Comparison of ENCODE assay signal across 15 cellular contexts in genomic region chr10:48658889-48659269, GRCh38. TPM values are rescaled to one million over a fixed set of nuclear protein-coding genes. Genes with fewer than 3 reads are reported as not detected.
"Had no signal": no experiment of that assay in that cellular context is flagged by ENCODE, and none has a peak within 500 bp of the region (broad histone marks: within the 10 kb centered on the region; RNA-seq: fewer than 3 reads in every experiment).

No MANE protein-coding gene starts in this region.

- H3K4me2 ChIP-seq: PC-9 had no signal

- H3K4me3 Mint-ChIP-seq: activated CD4-positive, alpha-beta memory T cell treated with anti-CD3 and anti-CD28 coated beads for 36 hours; activated CD4-positive, alpha-beta T cell treated with anti-CD3 and anti-CD28 coated beads, Interleukin-2, amount 10 ng/mL, durations not matched to agents 7 days and 5 days; activated naive CD4-positive, alpha-beta T cell treated with anti-CD3 and anti-CD28 coated beads for 36 hours; activated T-cell treated with anti-CD3 and anti-CD28 coated beads, Interleukin-2, amount 50 U/mL, for 4 hours; activated T-helper 1 cell treated with anti-CD3 and anti-CD28 coated beads, Interleukin-12 subunit alpha, Interleukin-12 subunit beta, Interleukin-2, Interleukin-4 antibody, amounts not matched to agents 30 ng/mL and 10 ng/mL and 1 ng/mL, durations not matched to agents 14 hours and 24 hours and 36 hours had no signal

- DNase-seq: NCI-H526 treated with DMSO at 0.1 percent for 48 hours had no signal

- H2AFZ ChIP-seq: PC-9 had no signal

- H3K4me1 ChIP-seq: breast epithelium had no signal

- H3K27ac ChIP-seq: adrenal gland, body of pancreas, breast epithelium, PC-9, RWPE1, VCaP had no signal

- H3K36me3 ChIP-seq: adrenal gland, breast epithelium had no signal

- H3K27me3 ChIP-seq: adrenal gland, body of pancreas had no signal

- H3K9me3 Mint-ChIP-seq: activated CD4-positive, alpha-beta memory T cell treated with anti-CD3 and anti-CD28 coated beads for 36 hours; activated CD4-positive, alpha-beta T cell treated with anti-CD3 and anti-CD28 coated beads, Interleukin-2, amount 10 ng/mL, durations not matched to agents 7 days and 5 days; activated naive CD4-positive, alpha-beta T cell treated with anti-CD3 and anti-CD28 coated beads for 36 hours; activated naive CD4-positive, alpha-beta T cell treated with anti-CD3 and anti-CD28 coated beads, Interleukin-2, amount 50 U/mL, for 72 hours; activated T-cell treated with anti-CD3 and anti-CD28 coated beads, Interleukin-2, amount 50 U/mL, for 4 hours; activated T-helper 1 cell treated with anti-CD3 and anti-CD28 coated beads, Interleukin-12 subunit alpha, Interleukin-12 subunit beta, Interleukin-2, Interleukin-4 antibody, amounts not matched to agents 30 ng/mL and 10 ng/mL and 1 ng/mL, durations not matched to agents 14 hours and 24 hours and 36 hours had no signal

- ATAC-seq: activated naive CD4-positive, alpha-beta T cell treated with anti-CD3 and anti-CD28 coated beads, Interleukin-2, amount 50 U/mL, for 72 hours; activated T-cell treated with anti-CD3 and anti-CD28 coated beads, Interleukin-2, amount 50 U/mL, for 4 hours; body of pancreas; Right ventricle myocardium inferior had no signal

- H3K9me3 ChIP-seq: adrenal gland, body of pancreas, breast epithelium had no signal

- H3K36me3 Mint-ChIP-seq: activated CD4-positive, alpha-beta memory T cell treated with anti-CD3 and anti-CD28 coated beads for 36 hours; activated naive CD4-positive, alpha-beta T cell treated with anti-CD3 and anti-CD28 coated beads, Interleukin-2, amount 50 U/mL, for 72 hours had no signal

- H3K27ac Mint-ChIP-seq: activated CD4-positive, alpha-beta memory T cell treated with anti-CD3 and anti-CD28 coated beads for 36 hours; activated CD4-positive, alpha-beta T cell treated with anti-CD3 and anti-CD28 coated beads, Interleukin-2, amount 10 ng/mL, durations not matched to agents 7 days and 5 days; activated naive CD4-positive, alpha-beta T cell treated with anti-CD3 and anti-CD28 coated beads for 36 hours; activated naive CD4-positive, alpha-beta T cell treated with anti-CD3 and anti-CD28 coated beads, Interleukin-2, amount 50 U/mL, for 72 hours; activated T-helper 1 cell treated with anti-CD3 and anti-CD28 coated beads, Interleukin-12 subunit alpha, Interleukin-12 subunit beta, Interleukin-2, Interleukin-4 antibody, amounts not matched to agents 30 ng/mL and 10 ng/mL and 1 ng/mL, durations not matched to agents 14 hours and 24 hours and 36 hours had no signal

- H3K4me3 ChIP-seq: adrenal gland, body of pancreas, breast epithelium, PC-9 had no signal

RNA-seq across cellular contexts. Expression of gene WDFY4, which starts 25.8 kb away (rescaled TPM):
- total RNA-seq: activated CD4-positive, alpha-beta memory T cell treated with anti-CD3 and anti-CD28 coated beads for 36 hours; LHCN-M2; PC-9 had no signal

RNA-seq across cellular contexts. Expression of gene ARHGAP22, which starts 54.0 kb away (rescaled TPM):
- total RNA-seq: activated CD4-positive, alpha-beta memory T cell treated with anti-CD3 and anti-CD28 coated beads for 36 hours; activated CD4-positive, alpha-beta T cell treated with anti-CD3 and anti-CD28 coated beads, Interleukin-2, amount 10 ng/mL, durations not matched to agents 7 days and 5 days; activated naive CD4-positive, alpha-beta T cell treated with anti-CD3 and anti-CD28 coated beads for 36 hours; activated naive CD4-positive, alpha-beta T cell treated with anti-CD3 and anti-CD28 coated beads, Interleukin-2, amount 50 U/mL, for 72 hours had no signal
